In the genomic region with DNA sequence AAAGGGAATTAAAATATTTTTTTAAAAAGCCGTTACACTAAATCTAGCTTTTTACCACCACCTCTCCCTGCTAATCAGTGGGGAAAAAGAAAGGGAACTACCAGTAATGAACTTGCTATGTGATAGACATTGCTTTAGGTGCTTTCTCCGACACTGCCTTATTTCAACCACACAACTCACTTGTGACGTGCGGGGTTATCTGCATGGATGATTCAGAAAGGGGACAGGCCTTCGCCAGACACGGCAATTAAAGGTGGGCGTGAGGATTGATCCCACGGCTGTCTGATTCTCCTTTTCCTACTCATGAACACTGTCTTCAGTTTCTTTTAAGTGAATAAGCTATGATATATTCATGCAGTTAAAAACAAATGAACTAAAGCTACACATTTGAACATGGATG, we compare ENCODE assay signal across 11 cellular contexts. TPM values are rescaled to one million over a fixed set of nuclear protein-coding genes. Genes with fewer than 3 reads are reported as not detected.
DNase-seq lines count a peak whose midpoint lies in the region; ATAC-seq and TF ChIP-seq lines count a peak whose summit lies in the region.
"Had no signal": no experiment of that assay in that cellular context is flagged by ENCODE, and none has a peak within 500 bp of the region (broad histone marks: within the 10 kb centered on the region; RNA-seq: fewer than 3 reads in every experiment).

No MANE protein-coding gene starts in this region.

- POLR2A ChIA-PET in OCI-LY7 (lab: Charles Lee), result interaction anchor here (0.9 kb wide), 1 partner anchor 253 kb away, joined by 3 read pairs; the partner anchor contains the start of gene TAF1
- POLR2A ChIA-PET in MCF 10A (lab: Yijun Ruan, JAX), result no interaction called here

- BruUV-seq in OCI-LY7 (replicated peaks; lab: Mats Ljungman, UMichigan) (no TSS peak), MCF 10A (replicated peaks; lab: Mats Ljungman, UMichigan) (no TSS peak)

- H3K4me1 Mint-ChIP-seq in CD4-positive, CD25-positive, alpha-beta regulatory T cell, result peaks cover 5 to 85% (median 41%) of the 10 kb centered on the region in 4 donors
- H3K4me1 Mint-ChIP-seq in natural killer cell, result peaks cover 79 to 81% of the 10 kb centered on the region in 2 donors
- no peaks in the 10 kb centered on the region for H3K4me1 Mint-ChIP-seq in MCF 10A (ENCODE audit: insufficient read depth, unreplicated experiment)

- intact Hi-C loops in OCI-LY7 (cut with micrococcal nuclease; ENCODE audit: unreplicated experiment) (no loop called here), natural killer cell (cut with micrococcal nuclease) (loop anchor here (2.0 kb wide), 1 partner anchor 86 kb away; the partner anchor contains the start of gene OGT), MCF 10A (cut with micrococcal nuclease) (no loop called here)

- TF ChIP-seq CTCF in OCI-LY7 (conservative IDR thresholded peaks at IDR 0.05; ENCODE audit: low read length), result no peak
- no peak for TF ChIP-seq CTCF in natural killer cell (IDR thresholded peaks at IDR 0.05)
- TF ChIP-seq CTCF in MCF 10A (IDR thresholded peaks at IDR 0.05; ENCODE audit: unreplicated experiment), result no peak

- H3K27ac Mint-ChIP-seq in CD4-positive, CD25-positive, alpha-beta regulatory T cell, result peak overlapping the region; percentile 86 to 96 (median 89)
- H3K27ac Mint-ChIP-seq in natural killer cell (peak overlapping the region; percentile 91 to 93), MCF 10A (ENCODE audit: low read depth, unreplicated experiment) (no peak overlapping the region)

- H3K36me3 Mint-ChIP-seq in CD4-positive, CD25-positive, alpha-beta regulatory T cell, result peaks cover 13% of the 10 kb centered on the region
- H3K36me3 Mint-ChIP-seq in natural killer cell (no peaks in the 10 kb centered on the region), MCF 10A (ENCODE audit: insufficient read depth, unreplicated experiment) (peaks cover 21% of the 10 kb centered on the region)

- no peaks in the 10 kb centered on the region for H3K27me3 ChIP-seq in CD4-positive, CD25-positive, alpha-beta regulatory T cell (ENCODE audit: control insufficient read depth, insufficient read depth, low read length)

- peak overlapping the region; percentile 58; the same call in 1 of the 2 replicates for H3K4me2 ChIP-seq in OCI-LY7 (ENCODE audit: low read length)

- no peaks in the 10 kb centered on the region for H3K9me3 Mint-ChIP-seq in CD4-positive, CD25-positive, alpha-beta regulatory T cell
- no peaks in the 10 kb centered on the region for H3K9me3 Mint-ChIP-seq in natural killer cell
- no peaks in the 10 kb centered on the region for H3K9me3 Mint-ChIP-seq in MCF 10A (ENCODE audit: unreplicated experiment)

- H3K27ac ChIP-seq in CD4-positive, CD25-positive, alpha-beta regulatory T cell (ENCODE audit: insufficient read depth, low read length, poor library complexity, severe bottlenecking), result peak overlapping the region; percentile 76
- H3K27ac ChIP-seq in OCI-LY7 (ENCODE audit: low read depth, low read length, poor library complexity, severe bottlenecking), result no peak overlapping the region
- H3K27ac ChIP-seq: coronary artery had no signal

- H3K4me1 ChIP-seq in CD4-positive, CD25-positive, alpha-beta regulatory T cell (ENCODE audit: control insufficient read depth, insufficient read depth, low read length, poor library complexity, severe bottlenecking), result peaks cover 60% of the 10 kb centered on the region
- peaks cover 65% of the 10 kb centered on the region for H3K4me1 ChIP-seq in OCI-LY7 (ENCODE audit: insufficient read depth, low read length, poor library complexity, severe bottlenecking)

- peaks cover 9% of the 10 kb centered on the region for H3K36me3 ChIP-seq in CD4-positive, CD25-positive, alpha-beta regulatory T cell (ENCODE audit: control insufficient read depth, insufficient read depth, low read length)
- no peaks in the 10 kb centered on the region; the same call in 1 of the 2 replicates for H3K36me3 ChIP-seq in OCI-LY7 (ENCODE audit: insufficient read depth, low read length)

- no peaks in the 10 kb centered on the region for H3K79me2 ChIP-seq in OCI-LY7 (ENCODE audit: insufficient read depth, low read depth, low read length)

- H3K4me3 Mint-ChIP-seq in CD4-positive, CD25-positive, alpha-beta regulatory T cell, result peak overlapping the region; percentile 77 to 91 (median 84)
- peak overlapping the region; percentile 90 for H3K4me3 Mint-ChIP-seq in natural killer cell
- no peak overlapping the region for H3K4me3 Mint-ChIP-seq in MCF 10A (ENCODE audit: unreplicated experiment)

- H3K27me3 Mint-ChIP-seq in CD4-positive, CD25-positive, alpha-beta regulatory T cell, result no peaks in the 10 kb centered on the region
- H3K27me3 Mint-ChIP-seq in natural killer cell (ENCODE audit: low read depth in 2 of 2), result no peaks in the 10 kb centered on the region
- H3K27me3 Mint-ChIP-seq in MCF 10A (ENCODE audit: insufficient read depth, unreplicated experiment), result no peaks in the 10 kb centered on the region

- CTCF ChIA-PET in OCI-LY7 (lab: Charles Lee; ENCODE audit: unreplicated experiment), result no interaction called here
- CTCF ChIA-PET in MCF 10A (lab: Yijun Ruan, JAX), result no interaction called here

- peak in 2 of 3 donors; percentile 27 to 47 for DNase-seq in CD4-positive, CD25-positive, alpha-beta regulatory T cell
- no peak for DNase-seq in OCI-LY7 (ENCODE audit: low spot score)
- peak; percentile 57 for DNase-seq in activated T-cell treated with anti-CD3 and anti-CD28 coated beads for 4 hours
- DNase-seq in natural killer cell, result peak; percentile 29
- DNase-seq in GM03348 (ENCODE audit: low spot score), result no peak
- DNase-seq in NCI-H526 treated with DMSO at 0.1 percent for 48 hours (lab: John Stamatoyannopoulos, UW), result no peak
- DNase-seq in MCF 10A (ENCODE audit: unreplicated experiment), result no peak
- DNase-seq: NCI-H446 treated with DMSO at 0.1 percent for 48 hours had no signal

- H3K4me3 ChIP-seq in CD4-positive, CD25-positive, alpha-beta regulatory T cell (ENCODE audit: low read depth, low read length), result peak overlapping the region; percentile 47
- no peak overlapping the region for H3K4me3 ChIP-seq in OCI-LY7 (ENCODE audit: low read depth, low read length, poor library complexity, severe bottlenecking)
- H3K4me3 ChIP-seq: coronary artery had no signal

- no peaks in the 10 kb centered on the region for H4K20me1 ChIP-seq in OCI-LY7 (ENCODE audit: insufficient read depth, low read length)

- peak in 1 of 2 donors; percentile 29 for ATAC-seq in CD4-positive, CD25-positive, alpha-beta regulatory T cell (ENCODE audit: low read depth in 2 of 2)
- ATAC-seq in natural killer cell, result peak; percentile 32 to 55 (median 33)
- ATAC-seq in GM21737 (IDR thresholded peaks at IDR 0.05; ENCODE audit: unreplicated experiment), result no peak
- ATAC-seq: HCT116 had no signal

- H3K9me3 ChIP-seq in CD4-positive, CD25-positive, alpha-beta regulatory T cell (ENCODE audit: control insufficient read depth in 2 of 2, low read length in 2 of 2), result no peaks in the 10 kb centered on the region
- peaks cover 6% of the 10 kb centered on the region; the same call in 1 of the 2 replicates for H3K9me3 ChIP-seq in OCI-LY7 (ENCODE audit: low read length)

- no peaks in the 10 kb centered on the region for H3K9me2 ChIP-seq in OCI-LY7 (ENCODE audit: insufficient read depth, low read length)

- H2AFZ ChIP-seq in OCI-LY7 (ENCODE audit: low read length), result no peak overlapping the region

RNA-seq across cellular contexts. Expression of gene CXCR3, which starts 0.9 kb away (rescaled TPM):
- total RNA-seq in CD4-positive, CD25-positive, alpha-beta regulatory T cell, result 31.9 TPM
- 100 to 1,000 TPM in 1 of 4 donors, 10 to 100 TPM in 3; 69.3 to 111 (median 85.9) TPM for polyA plus RNA-seq in CD4-positive, CD25-positive, alpha-beta regulatory T cell
- total RNA-seq in OCI-LY7 (2014; rRNA removed; shearing (Covaris generic)), result not detected in 2 replicates
- not detected in 2 replicates for total RNA-seq in OCI-LY7 (2022)
- 10 to 100 TPM in 2 of 3 donors, 1 to 10 TPM in 1; 8.7 to 15.9 (median 13.7) TPM for total RNA-seq in natural killer cell
- not detected in 2 replicates for total RNA-seq in MCF 10A (2022)

RNA-seq across cellular contexts. Expression of gene GCNA, which starts 41.0 kb away (rescaled TPM):
- 3.7 TPM for total RNA-seq in CD4-positive, CD25-positive, alpha-beta regulatory T cell
- polyA plus RNA-seq in CD4-positive, CD25-positive, alpha-beta regulatory T cell, result under 1 TPM; 0.20 to 0.65 (median 0.49) TPM
- 2.0 and 2.1 TPM in 2 replicates for total RNA-seq in OCI-LY7 (2014; rRNA removed; shearing (Covaris generic))
- 3.9 and 4.2 TPM in 2 replicates for total RNA-seq in OCI-LY7 (2022)
- total RNA-seq in natural killer cell, result 1 to 10 TPM; 3.6 to 4.5 (median 3.7) TPM
- total RNA-seq in MCF 10A (2022), result 3.4 and 3.8 TPM in 2 replicates

Comparison
In these comparisons a context has a peak if more than half of its experiments do, and no peak if none do; other contexts are left out.
1. DNase-seq: peak in CD4-positive, CD25-positive, alpha-beta regulatory T cell (2 of 3), activated T-cell treated with anti-CD3 and anti-CD28 coated beads for 4 hours (single experiment) and natural killer cell (single experiment); none in OCI-LY7 (single experiment), GM03348 (single experiment), NCI-H526 treated with DMSO at 0.1 percent for 48 hours (single experiment) and MCF 10A (single experiment).